1 cellular context compared by ENCODE assay signal in genomic region chr4:184263910-184264732, GRCh38.
TF ChIP-seq lines count a peak whose summit lies in the region.

No MANE protein-coding gene starts in this region.

TF ChIP-seq in K562, 482 proteins besides CTCF, POLR2A, EP300 and RAD21 (continued from another document and continues in another):
- TF ChIP-seq TFAP4 (CRISPR knock-in tag; IDR thresholded peaks at IDR 0.05; ENCODE audit: borderline replicate concordance), result peak; percentile 64
- TF ChIP-seq ZNF431 (CRISPR knock-in tag; IDR thresholded peaks at IDR 0.05), result no peak
- TF ChIP-seq LCOR (CRISPR knock-in tag; IDR thresholded peaks at IDR 0.05), result peak; percentile 52; the same call in 1 of the 2 replicates
- TF ChIP-seq, protein P1, sequence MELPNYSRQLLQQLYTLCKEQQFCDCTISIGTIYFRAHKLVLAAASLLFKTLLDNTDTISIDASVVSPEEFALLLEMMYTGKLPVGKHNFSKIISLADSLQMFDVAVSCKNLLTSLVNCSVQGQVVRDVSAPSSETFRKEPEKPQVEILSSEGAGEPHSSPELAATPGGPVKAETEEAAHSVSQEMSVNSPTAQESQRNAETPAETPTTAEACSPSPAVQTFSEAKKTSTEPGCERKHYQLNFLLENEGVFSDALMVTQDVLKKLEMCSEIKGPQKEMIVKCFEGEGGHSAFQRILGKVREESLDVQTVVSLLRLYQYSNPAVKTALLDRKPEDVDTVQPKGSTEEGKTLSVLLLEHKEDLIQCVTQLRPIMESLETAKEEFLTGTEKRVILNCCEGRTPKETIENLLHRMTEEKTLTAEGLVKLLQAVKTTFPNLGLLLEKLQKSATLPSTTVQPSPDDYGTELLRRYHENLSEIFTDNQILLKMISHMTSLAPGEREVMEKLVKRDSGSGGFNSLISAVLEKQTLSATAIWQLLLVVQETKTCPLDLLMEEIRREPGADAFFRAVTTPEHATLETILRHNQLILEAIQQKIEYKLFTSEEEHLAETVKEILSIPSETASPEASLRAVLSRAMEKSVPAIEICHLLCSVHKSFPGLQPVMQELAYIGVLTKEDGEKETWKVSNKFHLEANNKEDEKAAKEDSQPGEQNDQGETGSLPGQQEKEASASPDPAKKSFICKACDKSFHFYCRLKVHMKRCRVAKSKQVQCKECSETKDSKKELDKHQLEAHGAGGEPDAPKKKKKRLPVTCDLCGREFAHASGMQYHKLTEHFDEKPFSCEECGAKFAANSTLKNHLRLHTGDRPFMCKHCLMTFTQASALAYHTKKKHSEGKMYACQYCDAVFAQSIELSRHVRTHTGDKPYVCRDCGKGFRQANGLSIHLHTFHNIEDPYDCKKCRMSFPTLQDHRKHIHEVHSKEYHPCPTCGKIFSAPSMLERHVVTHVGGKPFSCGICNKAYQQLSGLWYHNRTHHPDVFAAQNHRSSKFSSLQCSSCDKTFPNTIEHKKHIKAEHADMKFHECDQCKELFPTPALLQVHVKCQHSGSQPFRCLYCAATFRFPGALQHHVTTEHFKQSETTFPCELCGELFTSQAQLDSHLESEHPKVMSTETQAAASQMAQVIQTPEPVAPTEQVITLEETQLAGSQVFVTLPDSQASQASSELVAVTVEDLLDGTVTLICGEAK (IDR thresholded peaks at IDR 0.05), result 0 out of 2 replicates have a peak, but pooled peaks have one; percentile 15
- TF ChIP-seq, protein P1 (CRISPR knock-in tag; IDR thresholded peaks at IDR 0.05), result no peak
- TF ChIP-seq JUN (IDR thresholded peaks at IDR 0.05; ENCODE audit: borderline replicate concordance, low read depth, low read length), result 0 out of 2 replicates have a peak, but pooled peaks have one; percentile 15
- no peak for TF ChIP-seq JUN (CRISPR knock-in tag; IDR thresholded peaks at IDR 0.05; ENCODE audit: borderline replicate concordance)
- no peak for TF ChIP-seq THRA (IDR thresholded peaks at IDR 0.05)
- TF ChIP-seq CCNT2 (IDR thresholded peaks at IDR 0.05; ENCODE audit: borderline replicate concordance, extremely low read depth, insufficient read length, low read depth, low read length), result no peak
- no peak for TF ChIP-seq TEAD2 (tag; IDR thresholded peaks at IDR 0.05)
- TF ChIP-seq MYC (IDR thresholded peaks at IDR 0.05; ENCODE audit: low read depth, low read length), result 0 out of 2 replicates have a peak, but pooled peaks have one; percentile 12
- TF ChIP-seq MYC (CRISPR knock-in tag; IDR thresholded peaks at IDR 0.05; ENCODE audit: borderline replicate concordance, low read depth), result no peak
- TF ChIP-seq ZNF830 (CRISPR knock-in tag; IDR thresholded peaks at IDR 0.05), result no peak
- TF ChIP-seq NBN (IDR thresholded peaks at IDR 0.05; ENCODE audit: low read depth), result no peak
- no peak for TF ChIP-seq TFAM (CRISPR knock-in tag; conservative IDR thresholded peaks at IDR 0.05)
- TF ChIP-seq DDX20 (tag; IDR thresholded peaks at IDR 0.05; ENCODE audit: low read depth), result no peak
- TF ChIP-seq, protein P2, sequence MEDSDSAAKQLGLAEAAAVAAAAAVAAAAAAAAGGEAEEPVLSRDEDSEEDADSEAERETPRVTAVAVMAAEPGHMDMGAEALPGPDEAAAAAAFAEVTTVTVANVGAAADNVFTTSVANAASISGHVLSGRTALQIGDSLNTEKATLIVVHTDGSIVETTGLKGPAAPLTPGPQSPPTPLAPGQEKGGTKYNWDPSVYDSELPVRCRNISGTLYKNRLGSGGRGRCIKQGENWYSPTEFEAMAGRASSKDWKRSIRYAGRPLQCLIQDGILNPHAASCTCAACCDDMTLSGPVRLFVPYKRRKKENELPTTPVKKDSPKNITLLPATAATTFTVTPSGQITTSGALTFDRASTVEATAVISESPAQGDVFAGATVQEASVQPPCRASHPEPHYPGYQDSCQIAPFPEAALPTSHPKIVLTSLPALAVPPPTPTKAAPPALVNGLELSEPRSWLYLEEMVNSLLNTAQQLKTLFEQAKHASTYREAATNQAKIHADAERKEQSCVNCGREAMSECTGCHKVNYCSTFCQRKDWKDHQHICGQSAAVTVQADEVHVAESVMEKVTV (CRISPR knock-in tag; IDR thresholded peaks at IDR 0.05), result peak; percentile 79
- TF ChIP-seq MEIS2 (IDR thresholded peaks at IDR 0.05; ENCODE audit: partially characterized antibody), result no peak
- TF ChIP-seq CC2D1A (IDR thresholded peaks at IDR 0.05), result peak; percentile 54; the same call in 1 of the 2 replicates
- TF ChIP-seq, protein P3, sequence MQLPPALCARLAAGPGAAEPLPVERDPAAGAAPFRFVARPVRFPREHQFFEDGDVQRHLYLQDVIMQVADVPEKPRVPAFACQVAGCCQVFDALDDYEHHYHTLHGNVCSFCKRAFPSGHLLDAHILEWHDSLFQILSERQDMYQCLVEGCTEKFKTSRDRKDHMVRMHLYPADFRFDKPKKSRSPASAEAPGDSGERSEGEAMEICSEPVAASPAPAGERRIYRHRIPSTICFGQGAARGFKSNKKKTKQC (CRISPR knock-in tag; IDR thresholded peaks at IDR 0.05), result no peak
- TF ChIP-seq CTBP1 (IDR thresholded peaks at IDR 0.05; ENCODE audit: borderline replicate concordance), result peak; percentile 16; the same call in 1 of the 2 replicates
- TF ChIP-seq, protein P4, sequence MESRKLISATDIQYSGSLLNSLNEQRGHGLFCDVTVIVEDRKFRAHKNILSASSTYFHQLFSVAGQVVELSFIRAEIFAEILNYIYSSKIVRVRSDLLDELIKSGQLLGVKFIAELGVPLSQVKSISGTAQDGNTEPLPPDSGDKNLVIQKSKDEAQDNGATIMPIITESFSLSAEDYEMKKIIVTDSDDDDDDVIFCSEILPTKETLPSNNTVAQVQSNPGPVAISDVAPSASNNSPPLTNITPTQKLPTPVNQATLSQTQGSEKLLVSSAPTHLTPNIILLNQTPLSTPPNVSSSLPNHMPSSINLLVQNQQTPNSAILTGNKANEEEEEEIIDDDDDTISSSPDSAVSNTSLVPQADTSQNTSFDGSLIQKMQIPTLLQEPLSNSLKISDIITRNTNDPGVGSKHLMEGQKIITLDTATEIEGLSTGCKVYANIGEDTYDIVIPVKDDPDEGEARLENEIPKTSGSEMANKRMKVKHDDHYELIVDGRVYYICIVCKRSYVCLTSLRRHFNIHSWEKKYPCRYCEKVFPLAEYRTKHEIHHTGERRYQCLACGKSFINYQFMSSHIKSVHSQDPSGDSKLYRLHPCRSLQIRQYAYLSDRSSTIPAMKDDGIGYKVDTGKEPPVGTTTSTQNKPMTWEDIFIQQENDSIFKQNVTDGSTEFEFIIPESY (CRISPR knock-in tag; IDR thresholded peaks at IDR 0.05), result 0 out of 2 replicates have a peak, but pooled peaks have one; percentile 10
- no peak for TF ChIP-seq ILF3 (IDR thresholded peaks at IDR 0.05; ENCODE audit: borderline replicate concordance)
- 0 out of 4 replicates have a peak, but pooled peaks of 1 of the 2 experiments have one; percentile 29 for TF ChIP-seq RCOR1 (IDR thresholded peaks at IDR 0.05; ENCODE audit: borderline replicate concordance in 1 of 2, low read depth in 2 of 2, low read length in 2 of 2)
- no peak for TF ChIP-seq PHF20 (IDR thresholded peaks at IDR 0.05; ENCODE audit: partially characterized antibody)
- no peak for TF ChIP-seq ATF1 (CRISPR knock-in tag; IDR thresholded peaks at IDR 0.05)
- peak; percentile 64; the same call in 1 of the 2 replicates for TF ChIP-seq ATF1 (tag; IDR thresholded peaks at IDR 0.05)
- no peak for TF ChIP-seq HSF4 (CRISPR knock-in tag; IDR thresholded peaks at IDR 0.05; ENCODE audit: borderline replicate concordance)
- no peak for TF ChIP-seq TEAD1 (CRISPR knock-in tag; IDR thresholded peaks at IDR 0.05)
- no peak for TF ChIP-seq MTA3 (IDR thresholded peaks at IDR 0.05; ENCODE audit: borderline replicate concordance)
- TF ChIP-seq HOXB6 (CRISPR knock-in tag; IDR thresholded peaks at IDR 0.05; ENCODE audit: borderline replicate concordance), result no peak
- TF ChIP-seq POLR2G (IDR thresholded peaks at IDR 0.05; ENCODE audit: low read depth, low read length), result no peak
- peak; percentile 19; the same call in 1 of the 2 replicates for TF ChIP-seq JUND (IDR thresholded peaks at IDR 0.05; ENCODE audit: borderline replicate concordance, low read depth, low read length)
- TF ChIP-seq JUND (tag; IDR thresholded peaks at IDR 0.05; ENCODE audit: borderline replicate concordance, low read depth, low read length), result no peak
- TF ChIP-seq HCFC1 (IDR thresholded peaks at IDR 0.05; ENCODE audit: low read depth, low read length), result no peak; the same call in 1 of the 2 replicates
- no peak for TF ChIP-seq NCOR1 (IDR thresholded peaks at IDR 0.05)
- no peak for TF ChIP-seq RUNX1 (IDR thresholded peaks at IDR 0.05; ENCODE audit: low read depth)
- TF ChIP-seq MYBL2 (IDR thresholded peaks at IDR 0.05; ENCODE audit: low read depth), result no peak
- no peak for TF ChIP-seq MYBL2 (CRISPR knock-in tag; IDR thresholded peaks at IDR 0.05; ENCODE audit: borderline replicate concordance)
- no peak for TF ChIP-seq GABPB2 (CRISPR knock-in tag; conservative IDR thresholded peaks at IDR 0.05)
- TF ChIP-seq ZNF592 (IDR thresholded peaks at IDR 0.05), result peak; percentile 43; the same call in 1 of the 2 replicates
- TF ChIP-seq XRCC5 (IDR thresholded peaks at IDR 0.05; ENCODE audit: low read depth, low read length), result peak; percentile 69; the same call in 1 of the 2 replicates
- TF ChIP-seq ZNF57 (CRISPR knock-in tag; IDR thresholded peaks at IDR 0.05), result no peak
